Comparison of ENCODE assay signal across 25 cellular contexts in the genomic region with DNA sequence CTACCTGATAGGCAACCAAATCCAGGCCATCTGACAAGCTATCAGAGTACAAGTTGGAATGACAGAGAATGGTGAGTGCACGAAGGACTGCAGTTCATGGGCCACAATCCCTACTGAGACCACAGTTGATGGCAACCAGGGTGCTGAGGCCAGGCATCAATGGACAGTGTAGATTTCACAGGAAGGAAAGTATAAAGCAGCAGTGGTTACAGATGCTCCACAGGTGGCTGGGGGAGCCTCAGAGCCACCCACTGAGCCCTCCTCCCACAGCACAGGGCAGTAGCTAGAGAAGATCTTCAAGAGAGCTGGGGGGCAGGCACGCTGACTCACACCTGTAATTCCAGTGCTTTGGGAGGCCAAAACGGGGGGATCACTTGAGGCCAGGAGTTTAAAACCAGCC. TPM values are rescaled to one million over a fixed set of nuclear protein-coding genes. Genes with fewer than 3 reads are reported as not detected.
"Had no signal": no experiment of that assay in that cellular context is flagged by ENCODE, and none has a peak within 500 bp of the region (broad histone marks: within the 10 kb centered on the region; RNA-seq: fewer than 3 reads in every experiment).

No MANE protein-coding gene starts in this region.

- H3K27me3 ChIP-seq: colonic mucosa, gastrocnemius medialis, sigmoid colon, thyroid gland, upper lobe of left lung had no signal

- H3K4me1 Mint-ChIP-seq: activated B cell treated with CpG ODN at 0.5 μM for 24 hours, mesothelial cell of epicardium, naive B cell, neural crest cell had no signal

- H3K27ac ChIP-seq: colonic mucosa, gastrocnemius medialis, parathyroid adenoma, psoas muscle, thyroid gland, upper lobe of left lung had no signal

- H3K9ac ChIP-seq: parathyroid adenoma had no signal

- H3K36me3 ChIP-seq: colonic mucosa, gastrocnemius medialis, sigmoid colon, thyroid gland, upper lobe of left lung had no signal

- DNase-seq: activated B cell treated with CpG ODN at 0.5 μM for 24 hours; activated CD4-positive, alpha-beta T cell treated with anti-CD3 and anti-CD28 coated beads, Interleukin-2, amount 50 U/mL, for 1 hour; activated CD8-positive, alpha-beta T cell treated with anti-CD3 and anti-CD28 coated beads for 36 hours; activated effector memory CD4-positive, alpha-beta T cell treated with anti-CD3 and anti-CD28 coated beads, Interleukin-2, amount 50 U/mL, for 16 hours; activated naive CD4-positive, alpha-beta T cell treated with anti-CD3 and anti-CD28 coated beads, Interleukin-2, amount 50 U/mL, for 16 hours; anterior cingulate cortex; colonic mucosa; effector memory CD4-positive, alpha-beta T cell; gastrocnemius medialis; glutamatergic neuron; left cardiac atrium; naive B cell; occipital lobe; psoas muscle; sigmoid colon; small intestine; stimulated activated naive CD4-positive, alpha-beta T cell treated with Interleukin-2 at 50 U/mL for 16 hours; thyroid gland; upper lobe of left lung had no signal

- ATAC-seq: activated CD8-positive, alpha-beta T cell treated with anti-CD3 and anti-CD28 coated beads for 36 hours; gastrocnemius medialis; left cardiac atrium; psoas muscle had no signal

- H3K27me3 Mint-ChIP-seq: activated B cell treated with CpG ODN at 0.5 μM for 24 hours; activated CD8-positive, alpha-beta T cell treated with anti-CD3 and anti-CD28 coated beads for 36 hours; naive B cell had no signal

- H3K9me3 ChIP-seq: colonic mucosa, gastrocnemius medialis, psoas muscle, sigmoid colon, thyroid gland, upper lobe of left lung had no signal

- H2AFZ ChIP-seq: parathyroid adenoma had no signal

- H3K9me3 Mint-ChIP-seq: activated B cell treated with CpG ODN at 0.5 μM for 24 hours; activated CD8-positive, alpha-beta T cell treated with anti-CD3 and anti-CD28 coated beads for 36 hours; activated T-helper 1 cell treated with anti-CD3 and anti-CD28 coated beads, Interleukin-12 subunit alpha, Interleukin-12 subunit beta, Interleukin-2, Interleukin-4 antibody, amounts not matched to agents 30 ng/mL and 10 ng/mL and 1 ng/mL, durations not matched to agents 14 hours and 24 hours and 36 hours; naive B cell had no signal

- H3K4me3 ChIP-seq: colonic mucosa, gastrocnemius medialis, psoas muscle, sigmoid colon, thyroid gland, upper lobe of left lung had no signal

- H3K27ac Mint-ChIP-seq: activated B cell treated with CpG ODN at 0.5 μM for 24 hours; activated CD8-positive, alpha-beta T cell treated with anti-CD3 and anti-CD28 coated beads for 36 hours; activated T-helper 1 cell treated with anti-CD3 and anti-CD28 coated beads, Interleukin-12 subunit alpha, Interleukin-12 subunit beta, Interleukin-2, Interleukin-4 antibody, amounts not matched to agents 30 ng/mL and 10 ng/mL and 1 ng/mL, durations not matched to agents 14 hours and 24 hours and 36 hours; mesothelial cell of epicardium had no signal

- FAIRE-seq: islet of Langerhans, small intestine had no signal

- H3K4me1 ChIP-seq: colonic mucosa, thyroid gland, upper lobe of left lung had no signal

- H3K4me3 Mint-ChIP-seq: activated B cell treated with CpG ODN at 0.5 μM for 24 hours; activated CD8-positive, alpha-beta T cell treated with anti-CD3 and anti-CD28 coated beads for 36 hours; activated T-helper 1 cell treated with anti-CD3 and anti-CD28 coated beads, Interleukin-12 subunit alpha, Interleukin-12 subunit beta, Interleukin-2, Interleukin-4 antibody, amounts not matched to agents 30 ng/mL and 10 ng/mL and 1 ng/mL, durations not matched to agents 14 hours and 24 hours and 36 hours; mesothelial cell of epicardium; naive B cell; neural crest cell had no signal

- H3K79me2 ChIP-seq: parathyroid adenoma had no signal

RNA-seq across cellular contexts. Expression of gene RETREG1, which starts 49.4 kb away (rescaled TPM):
- total RNA-seq: dermis microvascular lymphatic vessel endothelial cell had no signal
